Comparison of ENCODE assay signal across 1 cellular context in the genomic region with DNA sequence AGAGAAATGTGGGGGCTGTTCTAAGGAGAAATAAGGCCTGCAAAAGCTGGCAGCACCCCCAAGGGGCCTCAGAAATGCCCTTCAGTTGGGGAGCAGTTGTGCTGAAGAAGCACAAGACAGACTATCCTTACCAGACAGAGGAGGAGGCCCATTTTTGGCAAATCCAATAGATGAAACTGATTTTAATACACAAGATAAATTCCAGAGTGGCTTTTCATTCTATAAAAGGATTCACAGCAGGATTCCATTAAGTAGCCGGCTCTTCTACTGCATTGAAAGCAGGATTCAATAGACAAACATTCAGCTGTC.
TF ChIP-seq lines count a peak whose summit lies in the region.

No MANE protein-coding gene starts in this region.

TF ChIP-seq in K562, 482 proteins besides CTCF, POLR2A, EP300 and RAD21 (continued from another document):
- TF ChIP-seq ID3 (CRISPR knock-in tag; IDR thresholded peaks at IDR 0.05) (no peak), ID3 (tag; IDR thresholded peaks at IDR 0.05) (no peak), HNRNPL (IDR thresholded peaks at IDR 0.05; ENCODE audit: low read depth, low read length) (no peak), FOXP4 (CRISPR knock-in tag; IDR thresholded peaks at IDR 0.05; ENCODE audit: borderline replicate concordance) (no peak), ZKSCAN8 (CRISPR knock-in tag; IDR thresholded peaks at IDR 0.05) (no peak), POLR2AphosphoS2 (IDR thresholded peaks at IDR 0.05; ENCODE audit: low read length) (no peak), COPS2 (conservative IDR thresholded peaks at IDR 0.05) (no peak), EWSR1 (IDR thresholded peaks at IDR 0.05; ENCODE audit: borderline replicate concordance, low read depth, partially characterized antibody) (no peak), ELF2 (CRISPR knock-in tag; IDR thresholded peaks at IDR 0.05) (no peak), CEBPZ (IDR thresholded peaks at IDR 0.05; ENCODE audit: borderline replicate concordance, low read depth, low read length) (no peak), ZNF239 (CRISPR knock-in tag; IDR thresholded peaks at IDR 0.05) (no peak)
